ENCODE assay signal across 1 cellular context in the genomic region with DNA sequence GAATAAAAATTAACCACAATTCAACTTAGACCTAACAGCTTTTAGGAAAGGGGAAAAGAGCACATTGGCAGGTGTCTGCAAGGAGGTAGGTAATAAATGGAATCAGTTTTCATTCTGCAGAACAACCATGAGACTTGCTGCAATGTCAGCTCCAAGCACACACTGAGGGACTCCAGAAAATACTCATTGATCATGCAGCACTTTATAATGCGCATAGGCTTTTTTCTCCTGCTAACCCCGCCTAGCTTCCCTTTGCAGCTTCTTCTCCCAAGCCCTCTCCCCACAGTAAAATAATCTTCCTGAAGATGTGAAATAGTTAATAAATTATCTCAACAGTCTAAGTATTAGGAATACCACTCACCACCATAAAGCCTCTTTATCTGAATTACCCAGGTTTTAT.
TF ChIP-seq lines count a peak whose summit lies in the region.

No MANE protein-coding gene starts in this region.

TF ChIP-seq in neural cell, 6 proteins besides CTCF, POLR2A, EP300 and RAD21 (continued from another document):
- peak; percentile 17 for TF ChIP-seq REST (IDR thresholded peaks at IDR 0.05; ENCODE audit: borderline replicate concordance)
- TF ChIP-seq MXI1 (conservative IDR thresholded peaks at IDR 0.05; ENCODE audit: poor library complexity, severe bottlenecking), result no peak
- no peak for TF ChIP-seq SMC3 (conservative IDR thresholded peaks at IDR 0.05; ENCODE audit: poor library complexity)
TF ChIP-seq in neural cell: peak in this region for 1.
